Comparison of ENCODE assay signal across 24 cellular contexts in genomic region chr7:17229257-17229656, GRCh38.
"Had no signal": no experiment of that assay in that cellular context is flagged by ENCODE, and none has a peak within 500 bp of the region (broad histone marks: within the 10 kb centered on the region; RNA-seq: fewer than 3 reads in every experiment).

No MANE protein-coding gene starts in this region.

- H3K4me1 ChIP-seq: neural progenitor cell, upper lobe of right lung had no signal

- H3K9ac ChIP-seq: neural progenitor cell had no signal

- FAIRE-seq: islet of Langerhans had no signal

- H3K27me3 ChIP-seq: neural progenitor cell, neutrophil, ovary, sigmoid colon, spleen, suprapubic skin, tibial artery, upper lobe of right lung had no signal

- H2AFZ ChIP-seq: neural progenitor cell had no signal

- DNase-seq: hypothalamus; immature natural killer cell; left ventricle myocardium inferior; mesendoderm; naive B cell; natural killer cell; nephron progenitor cell; occipital lobe; ovary; right cardiac atrium; sigmoid colon; small intestine; spleen; stimulated activated CD4-positive, alpha-beta T cell treated with anti-CD3 and anti-CD28 coated beads, Interleukin-4, amount 100 ng/mL, for 24 hours; stimulated activated naive CD4-positive, alpha-beta T cell; tibial artery; upper lobe of right lung had no signal

- H3K4me3 ChIP-seq: left ventricle myocardium inferior, lung, neural progenitor cell, ovary, sigmoid colon, spleen, suprapubic skin, thoracic aorta, tibial artery, upper lobe of right lung had no signal

- H3K27ac ChIP-seq: neural progenitor cell, neutrophil, ovary, sigmoid colon, spleen, suprapubic skin, thoracic aorta, tibial artery, upper lobe of right lung had no signal

- ATAC-seq: natural killer cell; stimulated activated effector memory CD8-positive, alpha-beta T cell treated with anti-CD3 and anti-CD28 coated beads, Interleukin-12 subunit alpha, Interleukin-12 subunit beta, amount 100 ng/mL, for 72 hours; upper lobe of right lung had no signal

- H3K9me3 ChIP-seq: neutrophil, ovary, sigmoid colon, spleen, suprapubic skin, thoracic aorta, tibial artery, upper lobe of right lung had no signal

- H3K36me3 ChIP-seq: left ventricle myocardium inferior, neural progenitor cell, neutrophil, ovary, sigmoid colon, spleen, suprapubic skin, thoracic aorta, tibial artery, upper lobe of right lung had no signal

- H3K4me2 ChIP-seq: neural progenitor cell had no signal
